Comparison of ENCODE assay signal across 14 cellular contexts in genomic region chr2:225293638-225294037, GRCh38.
DNase-seq lines count a peak whose midpoint lies in the region; TF ChIP-seq lines count a peak whose summit lies in the region.
"Had no signal": no experiment of that assay in that cellular context is flagged by ENCODE, and none has a peak within 500 bp of the region (broad histone marks: within the 10 kb centered on the region; RNA-seq: fewer than 3 reads in every experiment).

No MANE protein-coding gene starts in this region.

- TF ChIP-seq CTCF in brain (conservative IDR thresholded peaks at IDR 0.05), result no peak

- peaks cover 0 to 7% (median 2%) of the 10 kb centered on the region in 5 experiments for H3K9me3 Mint-ChIP-seq in brain

- peak overlapping the region in 3 of 5 experiments; percentile 4 to 61 (median 53) for H3K27ac Mint-ChIP-seq in brain
- H3K27ac Mint-ChIP-seq: CD4-positive, CD25-positive, alpha-beta regulatory T cell; CD8-positive, alpha-beta memory T cell had no signal

- H3K4me1 Mint-ChIP-seq in brain, result no peaks in the 10 kb centered on the region
- H3K4me1 Mint-ChIP-seq: CD4-positive, CD25-positive, alpha-beta regulatory T cell; CD8-positive, alpha-beta memory T cell had no signal

- no peaks in the 10 kb centered on the region for H3K36me3 Mint-ChIP-seq in brain
- H3K36me3 Mint-ChIP-seq: CD4-positive, CD25-positive, alpha-beta regulatory T cell; CD8-positive, alpha-beta memory T cell had no signal

- DNase-seq in Ammon's horn (ENCODE audit: low spot score) (peak; percentile 65), NCI-H1694 (lab: John Stamatoyannopoulos, UW) (peak; percentile 91), middle frontal gyrus (ENCODE audit: extremely low spot score, low spot score) (peak; percentile 3), HPDE6-E6E7 (ENCODE audit: extremely low spot score) (no peak), COR-L47 (lab: John Stamatoyannopoulos, UW) (no peak)
- DNase-seq: BE2C; Caco-2; CD4-positive, CD25-positive, alpha-beta regulatory T cell; CD8-positive, alpha-beta memory T cell; DND-41; EL; GM23248; KG1 had no signal

- H3K4me3 Mint-ChIP-seq in brain, result peak overlapping the region in 1 of 5 experiments; percentile 40
- H3K4me3 Mint-ChIP-seq: CD4-positive, CD25-positive, alpha-beta regulatory T cell; CD8-positive, alpha-beta memory T cell had no signal

- H3K27me3 Mint-ChIP-seq in brain, result no peaks in the 10 kb centered on the region
- H3K27me3 Mint-ChIP-seq: CD4-positive, CD25-positive, alpha-beta regulatory T cell had no signal

Comparison
In these comparisons a context has a peak if more than half of its experiments do, and no peak if none do; other contexts are left out.
1. DNase-seq: peak in Ammon's horn (single experiment), NCI-H1694 (single experiment) and middle frontal gyrus (single experiment); none in HPDE6-E6E7 (single experiment) and COR-L47 (single experiment).